1 cellular context compared by ENCODE assay signal in the genomic region with DNA sequence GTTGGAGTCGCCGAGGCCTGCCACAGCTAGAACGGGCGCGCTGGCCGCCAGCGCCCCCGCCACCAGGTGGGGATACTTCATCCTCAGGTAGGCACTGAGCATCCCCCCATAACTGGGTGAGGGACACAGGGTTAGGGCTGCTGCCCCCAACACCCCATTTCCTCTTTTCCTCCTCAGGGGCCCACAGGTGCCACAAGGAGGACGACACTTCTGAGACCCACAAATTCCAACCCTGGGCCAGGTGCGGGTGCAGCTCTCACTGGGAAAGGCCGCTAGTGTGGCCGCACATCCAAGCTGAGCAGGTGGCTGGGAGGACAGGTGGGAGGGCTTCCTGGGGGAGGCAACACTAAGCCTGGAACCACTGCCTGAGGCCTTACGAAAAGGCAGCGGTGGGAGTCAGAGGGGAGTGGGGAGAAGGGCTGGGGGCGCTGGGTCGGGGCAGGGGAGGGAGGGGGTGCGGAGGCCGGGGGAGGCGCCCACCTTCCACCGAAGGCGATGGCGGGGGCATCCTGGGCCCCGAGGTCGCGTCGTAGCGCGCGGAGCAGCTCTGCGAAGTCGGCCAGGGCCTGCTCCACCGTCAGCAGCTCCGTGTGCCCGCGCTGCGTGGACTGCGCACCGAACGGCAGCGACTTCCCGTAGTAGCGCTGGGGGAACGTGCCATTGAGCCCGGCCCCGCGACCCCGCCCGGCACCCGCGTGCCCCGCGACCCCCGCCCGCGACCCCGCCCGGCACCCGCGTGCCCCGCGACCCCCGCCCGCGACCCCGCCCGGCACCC.
TF ChIP-seq lines count a peak whose summit lies in the region.

No MANE protein-coding gene starts in this region.

TF ChIP-seq in endothelial cell of umbilical vein, 7 proteins besides CTCF, POLR2A, EP300 and RAD21:
- TF ChIP-seq FOS (IDR thresholded peaks at IDR 0.05; ENCODE audit: borderline replicate concordance, insufficient read depth, low read length) (no peak), MYC (IDR thresholded peaks at IDR 0.05; ENCODE audit: low read depth, low read length) (no peak), POLR2AphosphoS5 (IDR thresholded peaks at IDR 0.05; ENCODE audit: insufficient read depth, low read depth, low read length) (no peak), JUN (IDR thresholded peaks at IDR 0.05; ENCODE audit: borderline replicate concordance, insufficient read depth, insufficient read length, low read depth) (no peak), GATA2 (IDR thresholded peaks at IDR 0.05; ENCODE audit: insufficient read depth, insufficient read length, low read depth, low read length) (no peak), EZH2 (IDR thresholded peaks at IDR 0.05; ENCODE audit: borderline replicate concordance, low read depth, low read length, severe bottlenecking) (no peak)
- TF ChIP-seq, protein P1, sequence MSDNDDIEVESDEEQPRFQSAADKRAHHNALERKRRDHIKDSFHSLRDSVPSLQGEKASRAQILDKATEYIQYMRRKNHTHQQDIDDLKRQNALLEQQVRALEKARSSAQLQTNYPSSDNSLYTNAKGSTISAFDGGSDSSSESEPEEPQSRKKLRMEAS (IDR thresholded peaks at IDR 0.05; ENCODE audit: insufficient read depth, insufficient read length): no peak
